ENCODE assay signal across 17 cellular contexts in genomic region chr12:128662106-128662505, GRCh38.
"Had no signal": no experiment of that assay in that cellular context is flagged by ENCODE, and none has a peak within 500 bp of the region (broad histone marks: within the 10 kb centered on the region; RNA-seq: fewer than 3 reads in every experiment).

No MANE protein-coding gene starts in this region.

- DNase-seq: activated CD4-positive, alpha-beta T cell treated with anti-CD3 and anti-CD28 coated beads, Interleukin-2, amount 50 U/mL, for 48 hours; activated CD4-positive, CD25-positive, alpha-beta regulatory T cell treated with anti-CD3 and anti-CD28 coated beads, Interleukin-2, amount 50 U/mL, for 72 hours; activated gamma-delta T cell treated with Interleukin-2 at 50 U/mL for 16 hours; activated naive CD8-positive, alpha-beta T cell treated with anti-CD3 and anti-CD28 coated beads, Interleukin-2, amount 10 ng/mL, durations not matched to agents 7 days and 5 days; activated T-cell treated with anti-CD3 and anti-CD28 coated beads, Interleukin-2, amount 50 U/mL, for 48 hours; anterior cingulate cortex; cerebellar nuclear complex; erythroblast; hypothalamus; mammary epithelial cell; nephron progenitor cell; psoas muscle; right lobe of liver; spleen; stimulated activated CD4-positive, alpha-beta T cell treated with anti-CD3 and anti-CD28 coated beads, Interleukin-1b, Interleukin-23, amount 100 ng/mL, for 48 hours; trophoblast cell had no signal

- H3K4me3 ChIP-seq: psoas muscle, right lobe of liver, spleen had no signal

- H3K36me3 ChIP-seq: right lobe of liver, spleen had no signal

- H3K27me3 ChIP-seq: right lobe of liver had no signal

- ATAC-seq: psoas muscle; right lobe of liver; stimulated activated memory B cell treated with anti-CD40 and anti-IgM and Interleukin-4, amounts not matched to agents 10 μg/mL and 1 μg/mL and 100 μg/mL, for 72 hours had no signal

- H3K9me3 ChIP-seq: psoas muscle, right lobe of liver had no signal

- H3K27ac ChIP-seq: psoas muscle, right lobe of liver, spleen had no signal

- H3K4me1 ChIP-seq: psoas muscle, right lobe of liver, spleen had no signal
